In genomic region chr3:190340071-190340470, GRCh38 we compare ENCODE assay signal across 24 cellular contexts. TPM values are rescaled to one million over a fixed set of nuclear protein-coding genes. Genes with fewer than 3 reads are reported as not detected.
"Had no signal": no experiment of that assay in that cellular context is flagged by ENCODE, and none has a peak within 500 bp of the region (broad histone marks: within the 10 kb centered on the region; RNA-seq: fewer than 3 reads in every experiment).

No MANE protein-coding gene starts in this region.

- H3K27ac ChIP-seq: cardiac muscle cell, heart right ventricle, left lung, neural progenitor cell, prostate gland, spleen, thoracic aorta, vagina, VCaP had no signal

- DNase-seq: activated CD4-positive, alpha-beta T cell treated with anti-CD3 and anti-CD28 coated beads, Interleukin-2, amount 10 ng/mL, durations not matched to agents 7 days and 5 days; activated CD8-positive, alpha-beta memory T cell treated with anti-CD3 and anti-CD28 coated beads, Interleukin-2, amount 10 ng/mL, durations not matched to agents 7 days and 5 days; activated CD8-positive, alpha-beta T cell treated with anti-CD3 and anti-CD28 coated beads for 36 hours; activated effector memory CD4-positive, alpha-beta T cell treated with anti-CD3 and anti-CD28 coated beads, Interleukin-2, amount 50 U/mL, for 16 hours; activated naive CD4-positive, alpha-beta T cell treated with anti-CD3 and anti-CD28 coated beads, Interleukin-2, amount 10 ng/mL, durations not matched to agents 7 days and 5 days; activated T-cell treated with anti-CD3 and anti-CD28 coated beads for 4 hours; amygdala; effector memory CD4-positive, alpha-beta T cell; esophagus squamous epithelium; heart right ventricle; left lung; naive thymus-derived CD8-positive, alpha-beta T cell; spleen; stimulated activated CD4-positive, alpha-beta T cell treated with anti-CD3 and anti-CD28 coated beads, Interleukin-4, amount 100 ng/mL, for 1 hour; stimulated activated naive CD4-positive, alpha-beta T cell had no signal

RNA-seq across cellular contexts. Expression of gene CLDN1, which starts 17.8 kb away (rescaled TPM):
- total RNA-seq: activated CD4-positive, alpha-beta T cell treated with anti-CD3 and anti-CD28 coated beads, Interleukin-2, amount 10 ng/mL, durations not matched to agents 7 days and 5 days; activated CD8-positive, alpha-beta memory T cell treated with anti-CD3 and anti-CD28 coated beads, Interleukin-2, amount 10 ng/mL, durations not matched to agents 7 days and 5 days; naive thymus-derived CD8-positive, alpha-beta T cell had no signal

RNA-seq across cellular contexts. Expression of gene CLDN16, which starts 47.9 kb away (rescaled TPM):
- total RNA-seq: activated CD4-positive, alpha-beta T cell treated with anti-CD3 and anti-CD28 coated beads, Interleukin-2, amount 10 ng/mL, durations not matched to agents 7 days and 5 days; activated CD8-positive, alpha-beta memory T cell treated with anti-CD3 and anti-CD28 coated beads, Interleukin-2, amount 10 ng/mL, durations not matched to agents 7 days and 5 days; activated CD8-positive, alpha-beta T cell treated with anti-CD3 and anti-CD28 coated beads for 36 hours; cerebellum; heart right ventricle; naive thymus-derived CD8-positive, alpha-beta T cell; osteoblast; spleen; T-helper 2 cell treated with Interferon-gamma antibody and Interleukin-4, amounts not matched to agents 100 ng/mL and 5 ng/mL, for 36 hours; thoracic aorta had no signal
